Comparison of ENCODE assay signal across 1 cellular context in the genomic region with DNA sequence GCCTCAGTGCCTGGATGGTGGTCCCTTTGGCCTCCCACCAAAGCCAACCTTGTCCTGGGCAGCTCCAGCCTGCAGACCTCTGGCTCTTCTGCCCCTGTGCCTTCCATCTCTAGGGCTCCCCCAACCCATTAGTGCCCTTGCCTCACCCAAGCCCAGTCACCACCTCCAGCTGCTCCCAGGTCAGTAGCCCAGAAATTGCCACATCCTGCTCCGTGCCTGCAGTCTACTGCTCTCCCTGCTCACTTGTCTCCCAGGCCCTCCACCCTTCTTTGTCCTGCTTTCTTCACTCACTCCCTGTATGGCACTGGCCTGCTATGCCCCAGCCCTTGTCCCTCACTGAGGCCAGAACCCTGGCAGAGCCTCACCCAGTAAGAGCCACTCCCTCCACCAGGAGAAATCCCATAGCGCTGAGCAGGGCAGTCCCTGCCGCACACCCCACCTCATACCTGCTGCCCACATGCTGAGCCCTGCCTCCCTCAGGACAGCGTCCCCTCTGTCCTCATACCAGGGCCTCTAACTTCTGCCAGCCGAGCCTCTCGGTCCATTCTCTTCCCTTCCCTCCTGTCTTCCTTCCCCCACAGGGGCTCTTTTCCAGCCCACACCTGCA.
TF ChIP-seq lines count a peak whose summit lies in the region.

No MANE protein-coding gene starts in this region.

TF ChIP-seq in HCT116, 20 proteins besides CTCF, POLR2A, EP300 and RAD21 (continued from another document):
- no peak for TF ChIP-seq SIN3A (IDR thresholded peaks at IDR 0.05; ENCODE audit: low read depth)
- TF ChIP-seq REST (IDR thresholded peaks at IDR 0.05; ENCODE audit: low read depth), result no peak
- no peak for TF ChIP-seq CBX3 (IDR thresholded peaks at IDR 0.05; ENCODE audit: low read depth)
